In genomic region chrX:44470816-44471215, GRCh38 we compare ENCODE assay signal across 21 cellular contexts.
DNase-seq lines count a peak whose midpoint lies in the region; ATAC-seq, FAIRE-seq and TF ChIP-seq lines count a peak whose summit lies in the region.
"Had no signal": no experiment of that assay in that cellular context is flagged by ENCODE, and none has a peak within 500 bp of the region (broad histone marks: within the 10 kb centered on the region; RNA-seq: fewer than 3 reads in every experiment).

No MANE protein-coding gene starts in this region.

- POLR2A ChIA-PET in HEK293 (lab: Yijun Ruan, JAX) (no interaction called here), Caco-2 (lab: Charles Lee) (no interaction called here), T-cell (lab: Charles Lee) (no interaction called here)

- ATAC-seq in T-cell (replicated peaks in 1 of 4) = no peak
- ATAC-seq: GM23338 had no signal

- no peak overlapping the region for H3K4me2 ChIP-seq in astrocyte (ENCODE audit: low read length)
- H3K4me2 ChIP-seq: BLaER1 treated with 17β-estradiol and CSF1 and Interleukin-3, amounts not matched to agents 10 nM and 100 nM; GM23338 had no signal

- H3K27ac Mint-ChIP-seq in astrocyte (ENCODE audit: unreplicated experiment) = no peak overlapping the region
- no peak overlapping the region for H3K27ac Mint-ChIP-seq in Caco-2 (ENCODE audit: unreplicated experiment)
- no peak overlapping the region for H3K27ac Mint-ChIP-seq in T-cell
- H3K27ac Mint-ChIP-seq: CD4-positive, alpha-beta T cell; GM23338 had no signal

- no peak for TF ChIP-seq CTCF in HEK293 (tag by site-specific recombination; IDR thresholded peaks at IDR 0.05)
- no peak for TF ChIP-seq CTCF in astrocyte (IDR thresholded peaks at IDR 0.05; ENCODE audit: insufficient read depth, low read depth, low read length)
- no peak for TF ChIP-seq CTCF in Caco-2 (IDR thresholded peaks at IDR 0.05; ENCODE audit: insufficient read depth in 1 of 2, low read depth in 1 of 2, low read length in 1 of 2, severe bottlenecking in 1 of 2, unreplicated experiment in 1 of 2)

- H3K36me3 Mint-ChIP-seq in astrocyte (ENCODE audit: low read depth, unreplicated experiment) (no peaks in the 10 kb centered on the region), Caco-2 (ENCODE audit: insufficient read depth, unreplicated experiment) (no peaks in the 10 kb centered on the region), T-cell (no peaks in the 10 kb centered on the region)

- DNase-seq in NCI-H1417 (lab: John Stamatoyannopoulos, UW) (peak in 2 of 3 experiments; percentile 15 to 55), NCI-H1417 treated with DMSO at 0.1 percent for 48 hours (lab: John Stamatoyannopoulos, UW) (no peak), astrocyte (ENCODE audit: low read depth) (no peak), iPS-NIHi11 (ENCODE audit: low spot score) (peak; percentile 14), Caco-2 (no peak), T-cell (no peak)
- DNase-seq in NK-92 treated with Interleukin-12 subunit alpha and Interleukin-12 subunit beta, amount 100 ng/mL, for 24 hours (lab: John Stamatoyannopoulos, UW) = no peak
- DNase-seq: ACHN; CD4-positive, alpha-beta T cell; DMS153; DMS79 treated with DMSO at 0.1 percent for 48 hours; EL; GF-D8; H7; IMR-90 had no signal

- H2AFZ ChIP-seq in astrocyte (ENCODE audit: low read depth, low read length) = no peak overlapping the region
- H2AFZ ChIP-seq: GM23338 had no signal

- H3K9me3 ChIP-seq in HEK293 (ENCODE audit: control insufficient read depth, insufficient read depth, low read depth, low read length) (no peaks in the 10 kb centered on the region), astrocyte (ENCODE audit: insufficient read depth, low read depth, low read length) (no peaks in the 10 kb centered on the region), Caco-2 (no peaks in the 10 kb centered on the region)

- intact Hi-C loops in Caco-2 (cut with micrococcal nuclease; ENCODE audit: unreplicated experiment) = no loop called here

- H3K9me3 Mint-ChIP-seq in astrocyte (ENCODE audit: unreplicated experiment) (no peaks in the 10 kb centered on the region), Caco-2 (ENCODE audit: unreplicated experiment) (no peaks in the 10 kb centered on the region), T-cell (no peaks in the 10 kb centered on the region)
- H3K9me3 Mint-ChIP-seq: CD4-positive, alpha-beta T cell had no signal

- no peak overlapping the region for H3K4me3 ChIP-seq in HEK293 (ENCODE audit: low read depth, low read length)
- H3K4me3 ChIP-seq in astrocyte (ENCODE audit: insufficient read depth, low read depth, low read length) = no peak overlapping the region
- H3K4me3 ChIP-seq in Caco-2 (ENCODE audit: low read depth, low read length) = no peak overlapping the region
- H3K4me3 ChIP-seq: BLaER1 treated with 17β-estradiol and CSF1 and Interleukin-3, amounts not matched to agents 10 nM and 100 nM; GM23338 had no signal

- peak; percentile 84 for FAIRE-seq in astrocyte (lab: Jason Lieb, UNC)
- FAIRE-seq: D721Med, GM18507 had no signal

- CTCF ChIA-PET in HEK293 (lab: Yijun Ruan, JAX) = no interaction called here
- CTCF ChIA-PET in Caco-2 (lab: Charles Lee) = no interaction called here
- CTCF ChIA-PET in T-cell (lab: Charles Lee) = no interaction called here

- H3K27me3 Mint-ChIP-seq in astrocyte (ENCODE audit: low read depth, unreplicated experiment) = no peaks in the 10 kb centered on the region
- no peaks in the 10 kb centered on the region for H3K27me3 Mint-ChIP-seq in Caco-2 (ENCODE audit: insufficient read depth, unreplicated experiment)
- peaks cover 0 to 14% of the 10 kb centered on the region in 2 donors for H3K27me3 Mint-ChIP-seq in T-cell
- H3K27me3 Mint-ChIP-seq: CD4-positive, alpha-beta T cell had no signal

- no peaks in the 10 kb centered on the region for H3K4me1 Mint-ChIP-seq in astrocyte (ENCODE audit: low read depth, unreplicated experiment)
- H3K4me1 Mint-ChIP-seq in Caco-2 (ENCODE audit: low read depth, unreplicated experiment) = no peaks in the 10 kb centered on the region
- H3K4me1 Mint-ChIP-seq in T-cell = no peaks in the 10 kb centered on the region

- no peaks in the 10 kb centered on the region for H4K20me1 ChIP-seq in astrocyte (ENCODE audit: insufficient read depth, low read length)
- H4K20me1 ChIP-seq: BLaER1 treated with 17β-estradiol and CSF1 and Interleukin-3, amounts not matched to agents 10 nM and 100 nM had no signal

- H3K36me3 ChIP-seq in HEK293 (ENCODE audit: control insufficient read depth in 2 of 2, insufficient read depth in 1 of 2, low read length in 2 of 2) (no peaks in the 10 kb centered on the region), astrocyte (ENCODE audit: insufficient read depth, low read length) (no peaks in the 10 kb centered on the region), Caco-2 (ENCODE audit: control insufficient read depth, insufficient read depth, low read length) (no peaks in the 10 kb centered on the region)
- H3K36me3 ChIP-seq: BLaER1 treated with 17β-estradiol and CSF1 and Interleukin-3, amounts not matched to agents 10 nM and 100 nM had no signal

- H3K27me3 ChIP-seq in astrocyte (ENCODE audit: insufficient read depth, low read length) = no peaks in the 10 kb centered on the region
- H3K27me3 ChIP-seq in Caco-2 (replicated peaks; ENCODE audit: control insufficient read depth, insufficient read depth, low read length) = no peaks in the 10 kb centered on the region
- H3K27me3 ChIP-seq: BLaER1 treated with 17β-estradiol and CSF1 and Interleukin-3, amounts not matched to agents 10 nM and 100 nM had no signal

- H3K4me1 ChIP-seq in HEK293 (ENCODE audit: control insufficient read depth, insufficient read depth, low read length) (no peaks in the 10 kb centered on the region), astrocyte (ENCODE audit: insufficient read depth, low read length) (no peaks in the 10 kb centered on the region), Caco-2 (no peaks in the 10 kb centered on the region)

- H3K4me3 Mint-ChIP-seq in astrocyte (ENCODE audit: unreplicated experiment) (no peak overlapping the region), Caco-2 (ENCODE audit: unreplicated experiment) (no peak overlapping the region), T-cell (no peak overlapping the region)
- H3K4me3 Mint-ChIP-seq: CD4-positive, alpha-beta T cell; GM23338 had no signal

- BruUV-seq in Caco-2 (replicated peaks; lab: Mats Ljungman, UMichigan) = no TSS peak

- no peak overlapping the region for H3K27ac ChIP-seq in HEK293 (ENCODE audit: extremely low read depth, low read depth, low read length)
- no peak overlapping the region for H3K27ac ChIP-seq in astrocyte (ENCODE audit: low read depth, low read length)
- H3K27ac ChIP-seq: 22Rv1; BLaER1 treated with 17β-estradiol and CSF1 and Interleukin-3, amounts not matched to agents 10 nM and 100 nM had no signal

- H3K79me2 ChIP-seq in astrocyte (ENCODE audit: insufficient read depth, low read length) = no peaks in the 10 kb centered on the region

- H3K9ac ChIP-seq in astrocyte (ENCODE audit: low read length) = no peak overlapping the region
- H3K9ac ChIP-seq: BLaER1 treated with 17β-estradiol and CSF1 and Interleukin-3, amounts not matched to agents 10 nM and 100 nM had no signal

TF ChIP-seq in HEK293, 187 proteins besides CTCF, POLR2A, EP300 and RAD21:
- TF ChIP-seq ZNF621 (tag by site-specific recombination; IDR thresholded peaks at IDR 0.05) (no peak), ZNF398 (tag by site-specific recombination; IDR thresholded peaks at IDR 0.05) (no peak), ZIC2 (tag by site-specific recombination; IDR thresholded peaks at IDR 0.05) (peak; percentile 49; the same call in 1 of the 2 replicates), ZNF623 (tag by site-specific recombination; IDR thresholded peaks at IDR 0.05) (no peak), KLF17 (tag by site-specific recombination; IDR thresholded peaks at IDR 0.05) (no peak), BCL6B (tag by site-specific recombination; IDR thresholded peaks at IDR 0.05) (no peak), ZNF488 (tag by site-specific recombination; IDR thresholded peaks at IDR 0.05) (no peak), ZNF514 (tag by site-specific recombination; IDR thresholded peaks at IDR 0.05) (no peak)

Comparison
In these comparisons a context has a peak if more than half of its experiments do, and no peak if none do; other contexts are left out.
1. DNase-seq: peak in NCI-H1417 (2 of 3) and iPS-NIHi11 (single experiment); none in NCI-H1417 treated with DMSO at 0.1 percent for 48 hours (single experiment), astrocyte (single experiment), Caco-2 (0 of 2), T-cell (0 of 34) and NK-92 treated with Interleukin-12 subunit alpha and Interleukin-12 subunit beta, amount 100 ng/mL, for 24 hours (single experiment).